21 cellular contexts compared by ENCODE assay signal in genomic region chr7:11077816-11078215, GRCh38.
"Had no signal": no experiment of that assay in that cellular context is flagged by ENCODE, and none has a peak within 500 bp of the region (broad histone marks: within the 10 kb centered on the region; RNA-seq: fewer than 3 reads in every experiment).

No MANE protein-coding gene starts in this region.

- H3K9ac ChIP-seq: neural progenitor cell had no signal

- H3K4me3 ChIP-seq: breast epithelium, dorsolateral prefrontal cortex, gastroesophageal sphincter, heart right ventricle, lung, neural progenitor cell, pancreas, sigmoid colon had no signal

- H3K4me1 ChIP-seq: breast epithelium, gastroesophageal sphincter, heart right ventricle, pancreas, sigmoid colon had no signal

- H3K27me3 ChIP-seq: breast epithelium, dorsolateral prefrontal cortex, gastroesophageal sphincter, heart right ventricle, neural progenitor cell, pancreas, sigmoid colon had no signal

- H3K27me3 Mint-ChIP-seq: activated CD8-positive, alpha-beta T cell treated with anti-CD3 and anti-CD28 coated beads for 36 hours; activated naive CD8-positive, alpha-beta T cell; T-helper 17 cell had no signal

- H3K4me3 Mint-ChIP-seq: activated CD8-positive, alpha-beta T cell treated with anti-CD3 and anti-CD28 coated beads for 36 hours; activated naive CD8-positive, alpha-beta T cell; endodermal cell; mesothelial cell of epicardium; neural progenitor cell; T-helper 17 cell; WTC11 had no signal

- H3K27ac ChIP-seq: breast epithelium, dorsolateral prefrontal cortex, gastroesophageal sphincter, heart right ventricle, neural progenitor cell, pancreas, sigmoid colon had no signal

- H3K9me3 Mint-ChIP-seq: activated CD8-positive, alpha-beta T cell treated with anti-CD3 and anti-CD28 coated beads for 36 hours; neural progenitor cell had no signal

- H3K27ac Mint-ChIP-seq: activated CD8-positive, alpha-beta T cell treated with anti-CD3 and anti-CD28 coated beads for 36 hours; activated naive CD8-positive, alpha-beta T cell; endodermal cell; mesothelial cell of epicardium; neural progenitor cell; T-helper 17 cell; WTC11 had no signal

- H3K4me1 Mint-ChIP-seq: endodermal cell, T-helper 17 cell had no signal

- DNase-seq: activated CD4-positive, alpha-beta T cell treated with anti-CD3 and anti-CD28 coated beads for 4 hours; activated CD8-positive, alpha-beta T cell treated with anti-CD3 and anti-CD28 coated beads for 36 hours; activated gamma-delta T cell treated with Interleukin-2 at 50 U/mL for 16 hours; activated T-cell treated with anti-CD3 and anti-CD28 coated beads, Interleukin-2, amount 50 U/mL, for 48 hours; anterior cingulate cortex; dorsolateral prefrontal cortex; endodermal cell; heart right ventricle; left colon; pancreas; sigmoid colon; stimulated activated CD4-positive, alpha-beta T cell treated with anti-CD3 and anti-CD28 coated beads, Interleukin-2, amount 100 ng/mL, for 24 hours; T-helper 17 cell had no signal

- ATAC-seq: activated CD8-positive, alpha-beta T cell treated with anti-CD3 and anti-CD28 coated beads for 36 hours; gastroesophageal sphincter; heart right ventricle; left colon; pancreas; T-helper 17 cell; WTC11 had no signal

- FAIRE-seq: islet of Langerhans, pancreas had no signal

- H2AFZ ChIP-seq: neural progenitor cell had no signal

- H3K9me3 ChIP-seq: breast epithelium, pancreas, sigmoid colon had no signal

- H3K36me3 ChIP-seq: breast epithelium, neural progenitor cell, pancreas, sigmoid colon had no signal

- H3K4me2 ChIP-seq: neural progenitor cell had no signal
